Comparison of ENCODE assay signal across 1 cellular context in the genomic region with DNA sequence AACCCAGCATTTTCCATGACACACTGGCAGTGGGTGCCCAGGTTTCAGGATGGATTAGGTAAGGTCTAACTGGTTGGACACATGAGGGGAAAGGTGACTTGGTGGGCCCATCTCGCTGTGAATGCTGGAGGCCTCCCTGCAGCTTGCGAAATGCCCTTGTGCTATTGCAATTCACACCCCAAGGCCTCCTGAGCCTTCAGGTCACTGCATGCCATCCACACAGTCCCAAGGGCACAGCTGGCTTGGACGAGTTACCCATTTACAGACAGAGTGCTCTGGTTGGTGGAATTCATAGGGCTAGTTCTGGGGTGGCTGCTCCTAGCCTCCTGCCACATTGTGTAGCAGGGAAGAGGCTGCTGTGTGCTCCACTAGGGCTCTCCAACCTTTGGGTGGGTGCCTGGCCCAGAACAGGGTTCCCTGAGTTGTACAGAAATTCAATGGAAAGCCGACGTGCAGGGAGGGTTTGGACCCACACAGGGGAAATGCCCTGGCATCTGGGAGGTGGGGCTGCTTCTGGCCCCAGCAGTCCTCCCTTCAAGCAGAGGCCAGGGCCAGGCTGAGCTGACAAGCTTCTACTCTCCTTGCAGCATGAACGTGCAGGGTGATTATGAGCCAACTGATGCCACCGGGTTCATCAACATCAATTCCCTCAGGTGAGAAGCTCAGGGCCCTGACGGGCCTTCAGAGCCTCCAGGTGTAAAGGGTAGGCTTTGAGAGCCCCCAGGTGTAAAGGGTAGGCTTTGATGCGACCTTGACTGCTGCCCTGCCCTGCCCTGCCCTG.
TF ChIP-seq lines count a peak whose summit lies in the region.

No MANE protein-coding gene starts in this region.

TF ChIP-seq in HepG2, 621 proteins besides CTCF, POLR2A, EP300 and RAD21 (continued from another document and continues in another):
- peak; percentile 83; the same call in 1 of the 2 replicates for TF ChIP-seq ZNF556 (CRISPR knock-in tag; IDR thresholded peaks at IDR 0.05; ENCODE audit: borderline replicate concordance)
- TF ChIP-seq ZNF383 (CRISPR knock-in tag; IDR thresholded peaks at IDR 0.05; ENCODE audit: borderline replicate concordance): no peak
- TF ChIP-seq, protein P1, sequence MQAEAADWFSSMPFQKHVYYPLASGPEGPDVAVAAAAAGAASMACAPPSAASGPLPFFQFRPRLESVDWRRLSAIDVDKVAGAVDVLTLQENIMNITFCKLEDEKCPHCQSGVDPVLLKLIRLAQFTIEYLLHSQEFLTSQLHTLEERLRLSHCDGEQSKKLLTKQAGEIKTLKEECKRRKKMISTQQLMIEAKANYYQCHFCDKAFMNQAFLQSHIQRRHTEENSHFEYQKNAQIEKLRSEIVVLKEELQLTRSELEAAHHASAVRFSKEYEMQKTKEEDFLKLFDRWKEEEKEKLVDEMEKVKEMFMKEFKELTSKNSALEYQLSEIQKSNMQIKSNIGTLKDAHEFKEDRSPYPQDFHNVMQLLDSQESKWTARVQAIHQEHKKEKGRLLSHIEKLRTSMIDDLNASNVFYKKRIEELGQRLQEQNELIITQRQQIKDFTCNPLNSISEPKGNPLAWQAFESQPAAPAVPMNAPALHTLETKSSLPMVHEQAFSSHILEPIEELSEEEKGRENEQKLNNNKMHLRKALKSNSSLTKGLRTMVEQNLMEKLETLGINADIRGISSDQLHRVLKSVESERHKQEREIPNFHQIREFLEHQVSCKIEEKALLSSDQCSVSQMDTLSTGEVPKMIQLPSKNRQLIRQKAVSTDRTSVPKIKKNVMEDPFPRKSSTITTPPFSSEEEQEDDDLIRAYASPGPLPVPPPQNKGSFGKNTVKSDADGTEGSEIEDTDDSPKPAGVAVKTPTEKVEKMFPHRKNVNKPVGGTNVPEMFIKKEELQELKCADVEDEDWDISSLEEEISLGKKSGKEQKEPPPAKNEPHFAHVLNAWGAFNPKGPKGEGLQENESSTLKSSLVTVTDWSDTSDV (CRISPR knock-in tag; IDR thresholded peaks at IDR 0.05): peak; percentile 38; the same call in 1 of the 2 replicates
- TF ChIP-seq PTBP1 (IDR thresholded peaks at IDR 0.05; ENCODE audit: low read depth, low read length, poor library complexity, severe bottlenecking): no peak
- TF ChIP-seq ZNF547 (CRISPR knock-in tag; IDR thresholded peaks at IDR 0.05): peak; percentile 86; the same call in 1 of the 2 replicates
- TF ChIP-seq, protein P2, sequence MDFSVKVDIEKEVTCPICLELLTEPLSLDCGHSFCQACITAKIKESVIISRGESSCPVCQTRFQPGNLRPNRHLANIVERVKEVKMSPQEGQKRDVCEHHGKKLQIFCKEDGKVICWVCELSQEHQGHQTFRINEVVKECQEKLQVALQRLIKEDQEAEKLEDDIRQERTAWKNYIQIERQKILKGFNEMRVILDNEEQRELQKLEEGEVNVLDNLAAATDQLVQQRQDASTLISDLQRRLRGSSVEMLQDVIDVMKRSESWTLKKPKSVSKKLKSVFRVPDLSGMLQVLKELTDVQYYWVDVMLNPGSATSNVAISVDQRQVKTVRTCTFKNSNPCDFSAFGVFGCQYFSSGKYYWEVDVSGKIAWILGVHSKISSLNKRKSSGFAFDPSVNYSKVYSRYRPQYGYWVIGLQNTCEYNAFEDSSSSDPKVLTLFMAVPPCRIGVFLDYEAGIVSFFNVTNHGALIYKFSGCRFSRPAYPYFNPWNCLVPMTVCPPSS (IDR thresholded peaks at IDR 0.05): no peak
- TF ChIP-seq, protein P3, sequence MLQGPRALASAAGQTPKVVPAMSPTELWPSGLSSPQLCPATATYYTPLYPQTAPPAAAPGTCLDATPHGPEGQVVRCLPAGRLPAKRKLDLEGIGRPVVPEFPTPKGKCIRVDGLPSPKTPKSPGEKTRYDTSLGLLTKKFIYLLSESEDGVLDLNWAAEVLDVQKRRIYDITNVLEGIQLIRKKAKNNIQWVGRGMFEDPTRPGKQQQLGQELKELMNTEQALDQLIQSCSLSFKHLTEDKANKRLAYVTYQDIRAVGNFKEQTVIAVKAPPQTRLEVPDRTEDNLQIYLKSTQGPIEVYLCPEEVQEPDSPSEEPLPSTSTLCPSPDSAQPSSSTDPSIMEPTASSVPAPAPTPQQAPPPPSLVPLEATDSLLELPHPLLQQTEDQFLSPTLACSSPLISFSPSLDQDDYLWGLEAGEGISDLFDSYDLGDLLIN (CRISPR knock-in tag; IDR thresholded peaks at IDR 0.05; ENCODE audit: borderline replicate concordance): no peak
- peak; percentile 67; the same call in 1 of the 2 replicates for TF ChIP-seq ZNF773 (CRISPR knock-in tag; IDR thresholded peaks at IDR 0.05; ENCODE audit: borderline replicate concordance)
- no peak for TF ChIP-seq BCLAF1 (IDR thresholded peaks at IDR 0.05)
- TF ChIP-seq ZNF749 (CRISPR knock-in tag; IDR thresholded peaks at IDR 0.05; ENCODE audit: borderline replicate concordance): no peak
- TF ChIP-seq RFX3 (CRISPR knock-in tag; IDR thresholded peaks at IDR 0.05): no peak
- no peak for TF ChIP-seq CSRNP2 (CRISPR knock-in tag; conservative IDR thresholded peaks at IDR 0.05; ENCODE audit: low read depth)
- TF ChIP-seq, protein P4, sequence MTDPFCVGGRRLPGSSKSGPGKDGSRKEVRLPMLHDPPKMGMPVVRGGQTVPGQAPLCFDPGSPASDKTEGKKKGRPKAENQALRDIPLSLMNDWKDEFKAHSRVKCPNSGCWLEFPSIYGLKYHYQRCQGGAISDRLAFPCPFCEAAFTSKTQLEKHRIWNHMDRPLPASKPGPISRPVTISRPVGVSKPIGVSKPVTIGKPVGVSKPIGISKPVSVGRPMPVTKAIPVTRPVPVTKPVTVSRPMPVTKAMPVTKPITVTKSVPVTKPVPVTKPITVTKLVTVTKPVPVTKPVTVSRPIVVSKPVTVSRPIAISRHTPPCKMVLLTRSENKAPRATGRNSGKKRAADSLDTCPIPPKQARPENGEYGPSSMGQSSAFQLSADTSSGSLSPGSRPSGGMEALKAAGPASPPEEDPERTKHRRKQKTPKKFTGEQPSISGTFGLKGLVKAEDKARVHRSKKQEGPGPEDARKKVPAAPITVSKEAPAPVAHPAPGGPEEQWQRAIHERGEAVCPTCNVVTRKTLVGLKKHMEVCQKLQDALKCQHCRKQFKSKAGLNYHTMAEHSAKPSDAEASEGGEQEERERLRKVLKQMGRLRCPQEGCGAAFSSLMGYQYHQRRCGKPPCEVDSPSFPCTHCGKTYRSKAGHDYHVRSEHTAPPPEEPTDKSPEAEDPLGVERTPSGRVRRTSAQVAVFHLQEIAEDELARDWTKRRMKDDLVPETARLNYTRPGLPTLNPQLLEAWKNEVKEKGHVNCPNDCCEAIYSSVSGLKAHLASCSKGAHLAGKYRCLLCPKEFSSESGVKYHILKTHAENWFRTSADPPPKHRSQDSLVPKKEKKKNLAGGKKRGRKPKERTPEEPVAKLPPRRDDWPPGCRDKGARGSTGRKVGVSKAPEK (CRISPR knock-in tag; IDR thresholded peaks at IDR 0.05; ENCODE audit: borderline replicate concordance): no peak
- TF ChIP-seq ARID3A (IDR thresholded peaks at IDR 0.05; ENCODE audit: low read depth, low read length): peak; percentile 26; the same call in 1 of the 2 replicates
- TF ChIP-seq, protein P5, sequence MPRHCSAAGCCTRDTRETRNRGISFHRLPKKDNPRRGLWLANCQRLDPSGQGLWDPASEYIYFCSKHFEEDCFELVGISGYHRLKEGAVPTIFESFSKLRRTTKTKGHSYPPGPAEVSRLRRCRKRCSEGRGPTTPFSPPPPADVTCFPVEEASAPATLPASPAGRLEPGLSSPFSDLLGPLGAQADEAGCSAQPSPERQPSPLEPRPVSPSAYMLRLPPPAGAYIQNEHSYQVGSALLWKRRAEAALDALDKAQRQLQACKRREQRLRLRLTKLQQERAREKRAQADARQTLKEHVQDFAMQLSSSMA (CRISPR knock-in tag; IDR thresholded peaks at IDR 0.05): no peak
- peak; percentile 22; the same call in 1 of the 2 replicates for TF ChIP-seq EHMT2 (IDR thresholded peaks at IDR 0.05; ENCODE audit: borderline replicate concordance, low read depth, low read length)
- TF ChIP-seq DR1 (CRISPR knock-in tag; IDR thresholded peaks at IDR 0.05): peak; percentile 62; the same call in 1 of the 2 replicates
- TF ChIP-seq ZNF263 (CRISPR knock-in tag; IDR thresholded peaks at IDR 0.05): peak; percentile 85
- TF ChIP-seq, protein P6, sequence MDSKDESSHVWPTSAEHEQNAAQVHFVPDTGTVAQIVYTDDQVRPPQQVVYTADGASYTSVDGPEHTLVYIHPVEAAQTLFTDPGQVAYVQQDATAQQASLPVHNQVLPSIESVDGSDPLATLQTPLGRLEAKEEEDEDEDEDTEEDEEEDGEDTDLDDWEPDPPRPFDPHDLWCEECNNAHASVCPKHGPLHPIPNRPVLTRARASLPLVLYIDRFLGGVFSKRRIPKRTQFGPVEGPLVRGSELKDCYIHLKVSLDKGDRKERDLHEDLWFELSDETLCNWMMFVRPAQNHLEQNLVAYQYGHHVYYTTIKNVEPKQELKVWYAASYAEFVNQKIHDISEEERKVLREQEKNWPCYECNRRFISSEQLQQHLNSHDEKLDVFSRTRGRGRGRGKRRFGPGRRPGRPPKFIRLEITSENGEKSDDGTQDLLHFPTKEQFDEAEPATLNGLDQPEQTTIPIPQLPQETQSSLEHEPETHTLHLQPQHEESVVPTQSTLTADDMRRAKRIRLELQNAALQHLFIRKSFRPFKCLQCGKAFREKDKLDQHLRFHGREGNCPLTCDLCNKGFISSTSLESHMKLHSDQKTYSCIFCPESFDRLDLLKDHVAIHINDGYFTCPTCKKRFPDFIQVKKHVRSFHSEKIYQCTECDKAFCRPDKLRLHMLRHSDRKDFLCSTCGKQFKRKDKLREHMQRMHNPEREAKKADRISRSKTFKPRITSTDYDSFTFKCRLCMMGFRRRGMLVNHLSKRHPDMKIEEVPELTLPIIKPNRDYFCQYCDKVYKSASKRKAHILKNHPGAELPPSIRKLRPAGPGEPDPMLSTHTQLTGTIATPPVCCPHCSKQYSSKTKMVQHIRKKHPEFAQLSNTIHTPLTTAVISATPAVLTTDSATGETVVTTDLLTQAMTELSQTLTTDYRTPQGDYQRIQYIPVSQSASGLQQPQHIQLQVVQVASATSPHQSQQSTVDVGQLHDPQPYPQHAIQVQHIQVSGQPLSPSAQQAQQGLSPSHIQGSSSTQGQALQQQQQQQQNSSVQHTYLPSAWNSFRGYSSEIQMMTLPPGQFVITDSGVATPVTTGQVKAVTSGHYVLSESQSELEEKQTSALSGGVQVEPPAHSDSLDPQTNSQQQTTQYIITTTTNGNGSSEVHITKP (CRISPR knock-in tag; IDR thresholded peaks at IDR 0.05; ENCODE audit: low read depth): peak; percentile 63
- no peak for TF ChIP-seq CAMTA2 (CRISPR knock-in tag; IDR thresholded peaks at IDR 0.05; ENCODE audit: borderline replicate concordance)
